Comparison of ENCODE assay signal across 8 cellular contexts in the genomic region with DNA sequence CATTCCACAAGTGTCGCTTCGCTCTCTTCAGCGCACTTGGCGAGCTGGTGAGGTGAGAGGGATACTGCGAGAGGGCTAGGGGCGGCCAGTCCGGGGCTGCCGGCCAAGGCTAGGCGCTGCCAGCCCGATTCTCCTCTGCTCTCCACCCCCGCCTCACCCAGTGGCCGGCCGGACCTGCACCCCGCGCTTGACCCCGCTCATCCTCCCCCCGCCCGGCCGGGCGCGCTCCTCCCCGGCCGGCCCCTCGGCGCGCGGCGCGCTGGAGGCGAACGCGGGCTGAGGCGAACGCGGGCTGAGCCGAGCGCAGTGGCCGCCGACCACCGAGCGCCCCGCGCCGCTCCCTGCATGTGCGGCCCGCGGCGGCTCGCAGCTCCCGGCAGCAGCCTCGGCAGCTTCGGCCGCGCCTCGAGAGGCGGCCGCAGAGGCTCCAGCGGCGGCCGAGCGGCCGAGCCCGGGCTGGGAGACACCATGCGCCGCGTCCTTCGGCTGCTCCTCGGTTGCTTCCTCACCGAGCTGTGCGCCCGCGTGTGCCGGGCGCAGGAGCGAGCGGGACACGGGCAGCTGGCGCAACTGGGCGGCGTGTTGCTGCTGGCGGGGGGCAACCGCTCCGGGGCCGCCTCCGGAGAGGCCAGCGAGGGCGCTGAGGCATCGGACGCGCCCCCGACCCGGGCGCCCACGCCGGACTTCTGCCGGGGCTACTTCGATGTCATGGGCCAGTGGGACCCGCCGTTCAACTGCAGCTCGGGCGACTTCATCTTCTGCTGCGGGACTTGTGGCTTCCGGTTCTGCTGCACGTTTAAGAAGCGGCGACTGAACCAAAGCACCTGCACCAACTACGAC. TPM values are rescaled to one million over a fixed set of nuclear protein-coding genes. Genes with fewer than 3 reads are reported as not detected.
DNase-seq lines count a peak whose midpoint lies in the region; ATAC-seq and TF ChIP-seq lines count a peak whose summit lies in the region.
"Had no signal": no experiment of that assay in that cellular context is flagged by ENCODE, and none has a peak within 500 bp of the region (broad histone marks: within the 10 kb centered on the region; RNA-seq: fewer than 3 reads in every experiment).

A gene (plus strand): TSS at position 2 of the 840 bp plus-strand sequence.

- DNase-seq in GM10266 (ENCODE audit: extremely low spot score) = peak; percentile 26
- no peak for DNase-seq in NT2/D1 (ENCODE audit: low read depth, low spot score)
- DNase-seq in glutamatergic neuron = peak; percentile 66
- DNase-seq in retinal pigment epithelial cell (ENCODE audit: low read depth) = no peak
- DNase-seq in amniotic stem cell (lab: John Stamatoyannopoulos, UW) = no peak
- no peak for DNase-seq in ovary

- intact Hi-C loops in ovary (cut with DNase I) = no loop called here

- H3K4me1 ChIP-seq in NT2/D1 (ENCODE audit: insufficient read depth, insufficient read length) = no peaks in the 10 kb centered on the region
- H3K4me1 ChIP-seq in ovary (ENCODE audit: insufficient read depth) = peaks cover 1% of the 10 kb centered on the region

- H3K27me3 ChIP-seq in NT2/D1 (ENCODE audit: insufficient read depth, insufficient read length) (peaks cover 33% of the 10 kb centered on the region), ovary (no peaks in the 10 kb centered on the region)

- H3K4me3 Mint-ChIP-seq in glutamatergic neuron (ENCODE audit: unreplicated experiment) = peak within 1 kb of the TSS; percentile 94
- H3K4me3 Mint-ChIP-seq: stimulated activated effector memory CD8-positive, alpha-beta T cell treated with anti-CD3 and anti-CD28 coated beads, Interleukin-12 subunit alpha, Interleukin-12 subunit beta, amount 100 ng/mL, for 72 hours had no signal

- peak within 1 kb of the TSS; percentile 84 for H3K9ac ChIP-seq in NT2/D1 (ENCODE audit: insufficient read length, low read depth)

- TF ChIP-seq POLR2A in ovary (IDR thresholded peaks at IDR 0.05) = no peak

- H3K9me3 ChIP-seq in NT2/D1 (ENCODE audit: insufficient read depth, low read length) (no peaks in the 10 kb centered on the region), ovary (no peaks in the 10 kb centered on the region)

- H3K4me1 Mint-ChIP-seq in glutamatergic neuron (ENCODE audit: low read depth, unreplicated experiment) = peaks cover 22% of the 10 kb centered on the region
- H3K4me1 Mint-ChIP-seq: stimulated activated effector memory CD8-positive, alpha-beta T cell treated with anti-CD3 and anti-CD28 coated beads, Interleukin-12 subunit alpha, Interleukin-12 subunit beta, amount 100 ng/mL, for 72 hours had no signal

- 0 to 1% (median 1%) methylated on average over 56 to 107 of the region's 107 CpGs for WGBS in ovary, 3 donors

- peak within 1 kb of the TSS; percentile 75 for H3K27ac Mint-ChIP-seq in glutamatergic neuron (ENCODE audit: unreplicated experiment)
- H3K27ac Mint-ChIP-seq: stimulated activated effector memory CD8-positive, alpha-beta T cell treated with anti-CD3 and anti-CD28 coated beads, Interleukin-12 subunit alpha, Interleukin-12 subunit beta, amount 100 ng/mL, for 72 hours had no signal

- H3K4me3 ChIP-seq in NT2/D1 (ENCODE audit: insufficient read length, low read depth) = peak within 1 kb of the TSS; percentile 86
- peak within 1 kb of the TSS; percentile 39 for H3K4me3 ChIP-seq in retinal pigment epithelial cell (ENCODE audit: low read length)
- no peak within 1 kb of the TSS for H3K4me3 ChIP-seq in ovary

- H3K36me3 ChIP-seq in NT2/D1 (ENCODE audit: insufficient read depth, insufficient read length, low read length) (peaks cover 18% of the 10 kb centered on the region), ovary (no peaks in the 10 kb centered on the region)

- no peaks in the 10 kb centered on the region for H3K36me3 Mint-ChIP-seq in glutamatergic neuron (ENCODE audit: unreplicated experiment)
- H3K36me3 Mint-ChIP-seq: stimulated activated effector memory CD8-positive, alpha-beta T cell treated with anti-CD3 and anti-CD28 coated beads, Interleukin-12 subunit alpha, Interleukin-12 subunit beta, amount 100 ng/mL, for 72 hours had no signal

- ATAC-seq in GM21447 (IDR thresholded peaks at IDR 0.05; ENCODE audit: unreplicated experiment) = no peak
- ATAC-seq: stimulated activated effector memory CD8-positive, alpha-beta T cell treated with anti-CD3 and anti-CD28 coated beads, Interleukin-12 subunit alpha, Interleukin-12 subunit beta, amount 100 ng/mL, for 72 hours had no signal

- TF ChIP-seq CTCF in GM10266 (IDR thresholded peaks at IDR 0.05; ENCODE audit: control insufficient read depth, insufficient read depth, low read depth, missing control alignments) (no peak), glutamatergic neuron (IDR thresholded peaks at IDR 0.05; ENCODE audit: partially characterized antibody, unreplicated experiment) (no peak), retinal pigment epithelial cell (conservative IDR thresholded peaks at IDR 0.05; ENCODE audit: low read depth, low read length) (no peak), ovary (IDR thresholded peaks at IDR 0.05) (no peak)

- H3K27ac ChIP-seq in ovary = no peak within 1 kb of the TSS

- H3K27me3 Mint-ChIP-seq in glutamatergic neuron (ENCODE audit: unreplicated experiment) = peaks cover 8% of the 10 kb centered on the region

- no peak for TF ChIP-seq EP300 in ovary (IDR thresholded peaks at IDR 0.05)

- H3K9me3 Mint-ChIP-seq in glutamatergic neuron (ENCODE audit: unreplicated experiment) = peaks cover 8% of the 10 kb centered on the region
- H3K9me3 Mint-ChIP-seq: stimulated activated effector memory CD8-positive, alpha-beta T cell treated with anti-CD3 and anti-CD28 coated beads, Interleukin-12 subunit alpha, Interleukin-12 subunit beta, amount 100 ng/mL, for 72 hours had no signal

RNA-seq across cellular contexts. Expression of the gene that starts here (rescaled TPM):
- 96.6 TPM for total RNA-seq in glutamatergic neuron (ENCODE audit: unreplicated experiment)
- total RNA-seq in ovary = under 1 TPM in 4 of 7 donors, not detected in 3; 0.03 to 0.47 (median 0.16) TPM
- polyA plus RNA-seq in ovary = under 1 TPM; 0.08 to 0.13 TPM

Comparison
In these comparisons a context has a peak if more than half of its experiments do, and no peak if none do; other contexts are left out.
1. RNA of the gene that starts here (total RNA-seq): 96.6 TPM in glutamatergic neuron (single experiment); 0.03 to 0.47 TPM in ovary; every median in the first group is over 10 times any median in the second.
2. DNase-seq: peak in GM10266 (single experiment) and glutamatergic neuron (single experiment); none in NT2/D1 (single experiment), retinal pigment epithelial cell (single experiment), amniotic stem cell (single experiment) and ovary (0 of 5).